19 cellular contexts compared by ENCODE assay signal in the genomic region with DNA sequence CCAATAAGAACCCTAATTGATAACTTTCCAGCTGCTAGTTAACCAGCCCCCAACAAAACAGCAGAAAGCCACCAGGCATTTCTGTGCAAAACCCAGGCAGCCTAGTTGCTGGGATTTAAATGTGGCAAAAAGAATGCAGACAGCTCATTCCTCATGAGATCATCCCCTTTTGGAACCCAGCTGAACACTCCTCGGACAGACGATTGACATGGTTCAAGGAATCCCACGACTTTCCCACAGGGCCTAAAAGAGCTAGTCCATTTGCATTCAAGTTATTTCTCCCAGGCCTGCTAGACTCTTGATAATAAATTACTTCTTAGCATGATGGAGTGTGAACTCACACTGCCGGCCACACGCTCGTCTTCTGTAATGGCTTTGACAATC. TPM values are rescaled to one million over a fixed set of nuclear protein-coding genes. Genes with fewer than 3 reads are reported as not detected.
DNase-seq lines count a peak whose midpoint lies in the region; ATAC-seq, FAIRE-seq and TF ChIP-seq lines count a peak whose summit lies in the region.
"Had no signal": no experiment of that assay in that cellular context is flagged by ENCODE, and none has a peak within 500 bp of the region (broad histone marks: within the 10 kb centered on the region; RNA-seq: fewer than 3 reads in every experiment).

No MANE protein-coding gene starts in this region.

- H3K36me3 ChIP-seq in right atrium auricular region (peaks cover 83% of the 10 kb centered on the region), psoas muscle (ENCODE audit: insufficient read depth in 1 of 2, low read depth in 1 of 2) (peaks cover 3 to 81% of the 10 kb centered on the region in 2 donors), suprapubic skin (peaks cover 86% of the 10 kb centered on the region)

- intact Hi-C loops in psoas muscle (cut with DNase I) (no loop called here), sciatic nerve (cut with DNase I) (no loop called here)

- DNase-seq in AG20443 (ENCODE audit: low spot score), result peak; percentile 24
- DNase-seq in RCC 7860 (ENCODE audit: low spot score), result peak; percentile 75
- no peak for DNase-seq in right atrium auricular region (ENCODE audit: low spot score)
- no peak for DNase-seq in psoas muscle
- DNase-seq in NCI-H2107 (lab: John Stamatoyannopoulos, UW), result no peak
- no peak for DNase-seq in LoVo (ENCODE audit: low spot score)
- DNase-seq in suprapubic skin (ENCODE audit: low spot score in 2 of 2), result no peak
- no peak for DNase-seq in sciatic nerve (ENCODE audit: low spot score)
- DNase-seq: activated CD8-positive, alpha-beta memory T cell treated with anti-CD3 and anti-CD28 coated beads for 24 hours; anterior cingulate cortex; kidney; naive B cell; NCI-H1105; NCI-H2227 treated with DMSO at 0.1 percent for 48 hours; retina; stimulated activated CD4-positive, alpha-beta T cell treated with anti-CD3 and anti-CD28 coated beads, Interleukin-4, amount 100 ng/mL, for 24 hours had no signal

- H3K27me3 ChIP-seq in right atrium auricular region (no peaks in the 10 kb centered on the region), psoas muscle (ENCODE audit: insufficient read depth in 3 of 3, low read length in 2 of 3) (no peaks in the 10 kb centered on the region), suprapubic skin (no peaks in the 10 kb centered on the region)

- H3K9me3 ChIP-seq in right atrium auricular region, result no peaks in the 10 kb centered on the region
- no peaks in the 10 kb centered on the region for H3K9me3 ChIP-seq in psoas muscle
- no peaks in the 10 kb centered on the region for H3K9me3 ChIP-seq in suprapubic skin

- H3K4me3 ChIP-seq in right atrium auricular region (no peak overlapping the region), psoas muscle (no peak overlapping the region), suprapubic skin (no peak overlapping the region)

- 60 to 64% (median 61%) methylated on average over 6 of the region's 6 CpGs for WGBS in psoas muscle, 3 donors
- WGBS in suprapubic skin, result 61% methylated on average over 6 of the region's 6 CpGs

- ATAC-seq in psoas muscle, result no peak
- ATAC-seq in sciatic nerve, result no peak
- ATAC-seq: SK-N-SH treated with all-trans-retinoic acid at 6 μM for 48 hours had no signal

- FAIRE-seq in RCC 7860 (lab: Jason Lieb, UNC), result peak; percentile 84
- FAIRE-seq: D721Med, GM18507, kidney had no signal

- peak overlapping the region; percentile 47 to 72 for H3K27ac ChIP-seq in right atrium auricular region
- peak overlapping the region; percentile 28 for H3K27ac ChIP-seq in psoas muscle
- no peak overlapping the region for H3K27ac ChIP-seq in suprapubic skin

- no peak for TF ChIP-seq POLR2A in suprapubic skin (IDR thresholded peaks at IDR 0.05)

- peaks cover 0 to 52% of the 10 kb centered on the region in 2 donors for H3K4me1 ChIP-seq in right atrium auricular region
- peaks cover 20% of the 10 kb centered on the region for H3K4me1 ChIP-seq in psoas muscle
- peaks cover 47% of the 10 kb centered on the region for H3K4me1 ChIP-seq in suprapubic skin

- TF ChIP-seq EP300 in suprapubic skin (IDR thresholded peaks at IDR 0.05), result no peak

- TF ChIP-seq CTCF in right atrium auricular region (IDR thresholded peaks at IDR 0.05) (no peak), psoas muscle (IDR thresholded peaks at IDR 0.05) (no peak), suprapubic skin (IDR thresholded peaks at IDR 0.05) (no peak)

RNA-seq across cellular contexts. Expression of gene JAG1, which starts 24.0 kb away (rescaled TPM):
- 10 to 100 TPM; 30.9 to 32.8 TPM for total RNA-seq in right atrium auricular region
- total RNA-seq in psoas muscle, result 10 to 100 TPM; 10.4 to 35.4 (median 16.0) TPM
- 1 to 10 TPM; 5.4 to 6.5 (median 5.6) TPM for polyA plus RNA-seq in psoas muscle
- total RNA-seq in suprapubic skin, result 100 to 1,000 TPM; 133 to 367 (median 191) TPM
- 81.6 TPM for total RNA-seq in sciatic nerve

Comparison
In these comparisons a context has a peak if more than half of its experiments do, and no peak if none do; other contexts are left out.
1. DNase-seq: peak in AG20443 (single experiment) and RCC 7860 (single experiment); none in right atrium auricular region (single experiment), psoas muscle (0 of 2), NCI-H2107 (single experiment), LoVo (single experiment), suprapubic skin (0 of 2) and sciatic nerve (single experiment).